In genomic region chr2:216549926-216550690, GRCh38 we compare ENCODE assay signal across 23 cellular contexts. TPM values are rescaled to one million over a fixed set of nuclear protein-coding genes. Genes with fewer than 3 reads are reported as not detected.
DNase-seq lines count a peak whose midpoint lies in the region; ATAC-seq and TF ChIP-seq lines count a peak whose summit lies in the region.
"Had no signal": no experiment of that assay in that cellular context is flagged by ENCODE, and none has a peak within 500 bp of the region (broad histone marks: within the 10 kb centered on the region; RNA-seq: fewer than 3 reads in every experiment).

No MANE protein-coding gene starts in this region.

- no peak for DNase-seq in heart left ventricle
- DNase-seq in left ventricle myocardium superior, result no peak
- DNase-seq in epithelial cell of prostate (ENCODE audit: low read depth, low spot score), result no peak
- DNase-seq in transverse colon, result no peak
- no peak for DNase-seq in NCI-H510A treated with DMSO at 0.1 percent for 48 hours (lab: John Stamatoyannopoulos, UW)
- DNase-seq: activated CD4-positive, alpha-beta T cell treated with anti-CD3 and anti-CD28 coated beads, Interleukin-2, amount 10 ng/mL, durations not matched to agents 7 days and 5 days; activated CD8-positive, alpha-beta memory T cell treated with anti-CD3 and anti-CD28 coated beads, Interleukin-2, amount 50 U/mL, for 48 hours; activated gamma-delta T cell; adrenal gland; DMS 273 treated with DMSO at 0.1 percent for 48 hours; effector CD8-positive, alpha-beta T cell; GDM1; NCI-H1417 treated with DMSO at 0.1 percent for 48 hours; NCI-H2171 treated with DMSO at 0.1 percent for 48 hours; nucleus accumbens; PC-3; stimulated activated CD8-positive, alpha-beta memory T cell treated with anti-CD3 and anti-CD28 coated beads, Interleukin-4, amount 100 ng/mL, for 48 hours had no signal

- TF ChIP-seq CTCF in heart left ventricle (IDR thresholded peaks at IDR 0.05) (no peak), transverse colon (IDR thresholded peaks at IDR 0.05) (no peak)

- no peaks in the 10 kb centered on the region for H3K27me3 ChIP-seq in heart left ventricle
- no peaks in the 10 kb centered on the region for H3K27me3 ChIP-seq in muscle layer of colon (ENCODE audit: control insufficient read depth in 1 of 2, insufficient read depth in 2 of 2, low read length in 2 of 2)
- no peaks in the 10 kb centered on the region for H3K27me3 ChIP-seq in transverse colon
- H3K27me3 ChIP-seq: adrenal gland had no signal

- H3K4me3 ChIP-seq in heart left ventricle, result no peak overlapping the region
- no peak overlapping the region for H3K4me3 ChIP-seq in muscle layer of colon (ENCODE audit: low read depth in 1 of 2, low read length in 2 of 2)
- no peak overlapping the region for H3K4me3 ChIP-seq in transverse colon
- H3K4me3 ChIP-seq: A549, adrenal gland, GM12878, smooth muscle cell had no signal

- H3K9me3 ChIP-seq in heart left ventricle (no peaks in the 10 kb centered on the region), muscle layer of colon (ENCODE audit: low read length) (no peaks in the 10 kb centered on the region), transverse colon (no peaks in the 10 kb centered on the region)
- H3K9me3 ChIP-seq: A549, adrenal gland had no signal

- H3K4me1 ChIP-seq in heart left ventricle, result peaks cover 0 to 66% (median 24%) of the 10 kb centered on the region in 12 donors
- H3K4me1 ChIP-seq in muscle layer of colon (ENCODE audit: insufficient read depth, low read length), result peaks cover 58% of the 10 kb centered on the region
- peaks cover 6 to 47% (median 40%) of the 10 kb centered on the region in 4 donors for H3K4me1 ChIP-seq in transverse colon

- TF ChIP-seq POLR2A in heart left ventricle (IDR thresholded peaks at IDR 0.05) (no peak), transverse colon (IDR thresholded peaks at IDR 0.05) (no peak)

- TF ChIP-seq EP300 in transverse colon (IDR thresholded peaks at IDR 0.05; ENCODE audit: low read depth), result no peak

- H3K27ac ChIP-seq in heart left ventricle (peak overlapping the region in 11 of 12 donors; percentile 26 to 96 (median 83)), epithelial cell of prostate (peak overlapping the region; percentile 77), muscle layer of colon (ENCODE audit: low read depth, low read length) (peak overlapping the region; percentile 72), transverse colon (peak overlapping the region; percentile 71 to 83 (median 74))
- H3K27ac ChIP-seq: A549, adrenal gland had no signal

- H3K36me3 ChIP-seq in heart left ventricle (no peaks in the 10 kb centered on the region), muscle layer of colon (ENCODE audit: insufficient read depth, low read length) (no peaks in the 10 kb centered on the region), transverse colon (no peaks in the 10 kb centered on the region)
- H3K36me3 ChIP-seq: adrenal gland had no signal

- 74 to 83% (median 81%) methylated on average over 10 of the region's 10 CpGs for WGBS in heart left ventricle, 4 donors
- 82 to 88% methylated on average over 6 to 10 of the region's 10 CpGs for WGBS in transverse colon (ENCODE audit: low coverage in 1 of 2), 2 donors

- in situ Hi-C loops in transverse colon (cut with MboI; ENCODE audit: low pct_ligation_motif_present in 1 of 4, low pct_unique_long_range_greater_than_20kb in 1 of 4, low sequenced_read_pairs in 3 of 4), result no loop called here

- ATAC-seq in heart left ventricle (no peak), left ventricle myocardium superior (no peak), HG02759 (IDR thresholded peaks at IDR 0.05; ENCODE audit: unreplicated experiment) (no peak)
- ATAC-seq in activated CD4-positive, CD25-positive, alpha-beta regulatory T cell treated with anti-CD3 and anti-CD28 coated beads, Interleukin-2, amount 50 U/mL, for 24 hours, result no peak
- ATAC-seq: A549, GM12878, PC-3 had no signal

- intact Hi-C loops in heart left ventricle (cut with DNase I) (no loop called here), left ventricle myocardium superior (cut with micrococcal nuclease) (no loop called here), transverse colon (cut with DNase I; ENCODE audit: low total_unique reads) (no loop called here)

- H3K9ac ChIP-seq in muscle layer of colon (ENCODE audit: low read length), result no peak overlapping the region

RNA-seq across cellular contexts. Expression of gene RPL37A, which starts 51.5 kb away (rescaled TPM):
- total RNA-seq in heart left ventricle (1,000 to 10,000 TPM in 7 of 9 donors, 100 to 1,000 TPM in 2; 602 to 2,166 (median 1,938) TPM), left ventricle myocardium superior (1,901 TPM), transverse colon (1,000 to 10,000 TPM in 1 of 4 donors, 100 to 1,000 TPM in 2, 10 to 100 TPM in 1; 59.1 to 1,456 (median 761) TPM)
- 1,000 to 10,000 TPM; 3,067 to 3,426 TPM for polyA plus RNA-seq in heart left ventricle
